ENCODE assay signal across 14 cellular contexts in the genomic region with DNA sequence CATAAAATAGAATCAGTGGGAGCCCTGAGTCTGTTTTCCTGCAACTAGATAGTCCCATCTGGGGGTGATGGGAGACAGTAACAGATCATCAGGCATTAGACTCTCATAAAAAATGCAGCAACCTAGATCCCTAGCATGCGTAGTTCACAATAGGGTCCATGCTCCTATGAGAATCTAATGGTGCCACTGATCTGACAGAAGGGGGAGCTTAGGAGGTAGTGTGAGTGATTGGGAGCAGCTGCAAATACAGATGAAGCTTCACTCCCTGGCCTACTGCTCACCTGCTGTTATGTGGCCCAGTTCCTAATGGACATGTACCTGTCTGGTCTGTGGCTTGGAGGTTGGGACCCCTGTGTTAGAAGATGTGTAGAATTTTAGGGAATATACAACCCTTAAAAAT.
DNase-seq lines count a peak whose midpoint lies in the region; ATAC-seq and TF ChIP-seq lines count a peak whose summit lies in the region.
"Had no signal": no experiment of that assay in that cellular context is flagged by ENCODE, and none has a peak within 500 bp of the region (broad histone marks: within the 10 kb centered on the region; RNA-seq: fewer than 3 reads in every experiment).

No MANE protein-coding gene starts in this region.

- H2AFZ ChIP-seq in OCI-LY3 (ENCODE audit: low read depth, low read length): no peak overlapping the region

- H3K4me2 ChIP-seq in OCI-LY3 (ENCODE audit: low read length): no peak overlapping the region

- no peak for TF ChIP-seq POLR2A in adrenal gland (IDR thresholded peaks at IDR 0.05)

- TF ChIP-seq CTCF in GM12864 (IDR thresholded peaks at IDR 0.05; ENCODE audit: low read depth, low read length, missing control alignments): peak; percentile 13
- TF ChIP-seq CTCF in OCI-LY3 (IDR thresholded peaks at IDR 0.05; ENCODE audit: low read depth, low read length): peak; percentile 52
- no peak for TF ChIP-seq CTCF in fibroblast of pulmonary artery (IDR thresholded peaks at IDR 0.05; ENCODE audit: low read length, missing control alignments)
- TF ChIP-seq CTCF in adrenal gland (IDR thresholded peaks at IDR 0.05): peak in 1 of 6 experiments; percentile 12

- H3K4me3 ChIP-seq in GM12864 (ENCODE audit: low read depth, low read length): no peak overlapping the region
- H3K4me3 ChIP-seq in OCI-LY3 (ENCODE audit: low read length): no peak overlapping the region
- no peak overlapping the region for H3K4me3 ChIP-seq in fibroblast of pulmonary artery (replicated peaks; ENCODE audit: low read depth, low read length)
- H3K4me3 ChIP-seq in adrenal gland: no peak overlapping the region

- H3K79me2 ChIP-seq in OCI-LY3 (ENCODE audit: low read length): no peaks in the 10 kb centered on the region

- H3K27me3 ChIP-seq in OCI-LY3 (ENCODE audit: low read depth, low read length) (no peaks in the 10 kb centered on the region), adrenal gland (no peaks in the 10 kb centered on the region)

- H3K9me3 ChIP-seq in OCI-LY3 (ENCODE audit: insufficient read depth, low read length) (no peaks in the 10 kb centered on the region), adrenal gland (replicated peaks in 1 of 3) (no peaks in the 10 kb centered on the region)

- DNase-seq in A172 (ENCODE audit: low spot score): peak; percentile 1
- DNase-seq in GM12864 (ENCODE audit: low read depth): no peak
- peak; percentile 1 for DNase-seq in fibroblast of pulmonary artery (ENCODE audit: low read depth)
- DNase-seq in adrenal gland: no peak
- no peak for DNase-seq in CD1c-positive myeloid dendritic cell (ENCODE audit: extremely low spot score)
- no peak for DNase-seq in NCI-H187 treated with DMSO at 0.1 percent for 48 hours (lab: John Stamatoyannopoulos, UW)
- DNase-seq: CD8-positive, alpha-beta memory T cell; erythroblast; NCI-H774; stimulated activated CD4-positive, alpha-beta T cell treated with anti-CD3 and anti-CD28 coated beads, Interleukin-1b, Interleukin-23, amount 100 ng/mL, for 48 hours; stimulated activated naive CD4-positive, alpha-beta T cell treated with Interleukin-2 at 50 U/mL for 16 hours; T1000 had no signal

- no peak for ATAC-seq in GM21381 (IDR thresholded peaks at IDR 0.05; ENCODE audit: unreplicated experiment)

- no peak overlapping the region for H3K27ac ChIP-seq in OCI-LY3 (ENCODE audit: low read length)
- H3K27ac ChIP-seq in adrenal gland: no peak overlapping the region

- H3K36me3 ChIP-seq in OCI-LY3 (replicated peaks; ENCODE audit: low read depth, low read length) (no peaks in the 10 kb centered on the region), adrenal gland (replicated peaks in 1 of 2) (no peaks in the 10 kb centered on the region)

- no peaks in the 10 kb centered on the region for H4K20me1 ChIP-seq in OCI-LY3 (ENCODE audit: insufficient read depth, low read length)

- 70 to 92% (median 79%) methylated on average over 1 of the region's 1 CpG for WGBS in adrenal gland, 4 donors

- intact Hi-C loops in adrenal gland (cut with DNase I): no loop called here

- H3K4me1 ChIP-seq in OCI-LY3 (ENCODE audit: low read length): no peaks in the 10 kb centered on the region
- no peaks in the 10 kb centered on the region for H3K4me1 ChIP-seq in adrenal gland (replicated peaks in 1 of 2)

- no peak overlapping the region for H3K9ac ChIP-seq in OCI-LY3 (ENCODE audit: low read length)

Comparison
In these comparisons a context has a peak if more than half of its experiments do, and no peak if none do; other contexts are left out.
1. DNase-seq: peak in A172 (single experiment) and fibroblast of pulmonary artery (single experiment); none in GM12864 (single experiment), adrenal gland (0 of 7), CD1c-positive myeloid dendritic cell (single experiment) and NCI-H187 treated with DMSO at 0.1 percent for 48 hours (single experiment).